In genomic region chr2:241563571-241563980, GRCh38 we compare ENCODE assay signal across 16 cellular contexts.
"Had no signal": no experiment of that assay in that cellular context is flagged by ENCODE, and none has a peak within 500 bp of the region (broad histone marks: within the 10 kb centered on the region; RNA-seq: fewer than 3 reads in every experiment).

No MANE protein-coding gene starts in this region.

- H3K27ac ChIP-seq: adrenal gland had no signal

- H3K36me3 ChIP-seq: adrenal gland had no signal

- DNase-seq: activated CD4-positive, alpha-beta T cell treated with anti-CD3 and anti-CD28 coated beads for 4 hours; activated CD8-positive, alpha-beta memory T cell treated with anti-CD3 and anti-CD28 coated beads, Interleukin-2, amount 50 U/mL, for 48 hours; activated CD8-positive, alpha-beta T cell treated with anti-CD3 and anti-CD28 coated beads for 36 hours; activated naive CD4-positive, alpha-beta T cell treated with anti-CD3 and anti-CD28 coated beads, Interleukin-2, amount 50 U/mL, for 16 hours; central memory CD4-positive, alpha-beta T cell; cortex of kidney; effector memory CD8-positive, alpha-beta T cell; hippocampal formation; naive B cell; stimulated activated CD4-positive, alpha-beta T cell treated with anti-CD3 and anti-CD28 coated beads, Interleukin-4, amount 100 ng/mL, for 4 hours; T-cell had no signal

- H3K27ac Mint-ChIP-seq: activated CD8-positive, alpha-beta T cell treated with anti-CD3 and anti-CD28 coated beads for 36 hours; activated T-helper 17 cell treated with anti-CD3 and anti-CD28 coated beads, Interleukin-2, amount 50 U/mL, for 72 hours; effector memory CD8-positive, alpha-beta T cell; mesothelial cell of epicardium; naive B cell; progenitor cell of endocrine pancreas; T-cell had no signal

- H3K36me3 Mint-ChIP-seq: naive B cell, T-cell had no signal

- H3K9me3 Mint-ChIP-seq: activated CD8-positive, alpha-beta T cell treated with anti-CD3 and anti-CD28 coated beads for 36 hours; activated T-helper 17 cell treated with anti-CD3 and anti-CD28 coated beads, Interleukin-2, amount 50 U/mL, for 72 hours; effector memory CD8-positive, alpha-beta T cell; mesothelial cell of epicardium; naive B cell; T-cell had no signal

- H3K4me3 Mint-ChIP-seq: activated CD8-positive, alpha-beta T cell treated with anti-CD3 and anti-CD28 coated beads for 36 hours; activated T-helper 17 cell treated with anti-CD3 and anti-CD28 coated beads, Interleukin-2, amount 50 U/mL, for 72 hours; effector memory CD8-positive, alpha-beta T cell; mesothelial cell of epicardium; naive B cell; T-cell had no signal

- H3K9me3 ChIP-seq: adrenal gland, tibial nerve had no signal

- H3K4me3 ChIP-seq: adrenal gland, tibial nerve had no signal

- H3K4me1 Mint-ChIP-seq: activated T-helper 17 cell treated with anti-CD3 and anti-CD28 coated beads, Interleukin-2, amount 50 U/mL, for 72 hours had no signal
